In genomic region chr1:63892632-63893395, GRCh38 we compare ENCODE assay signal across 9 cellular contexts.
A peak's percentile ranks its signal among the peaks of the same experiment; 100 is the strongest.
DNase-seq lines count a peak whose midpoint lies in the region; ATAC-seq and TF ChIP-seq lines count a peak whose summit lies in the region.
"Had no signal": no experiment of that assay in that cellular context is flagged by ENCODE, and none has a peak within 500 bp of the region (broad histone marks: within the 10 kb centered on the region; RNA-seq: fewer than 3 reads in every experiment).

No MANE protein-coding gene starts in this region.

- no peaks in the 10 kb centered on the region for H3K9me3 Mint-ChIP-seq in nephron
- H3K9me3 Mint-ChIP-seq in activated T-cell treated with anti-CD3 and anti-CD28 coated beads, Interleukin-2, amount 50 U/mL, for 24 hours: no peaks in the 10 kb centered on the region
- H3K9me3 Mint-ChIP-seq: activated naive CD4-positive, alpha-beta T cell treated with anti-CD3 and anti-CD28 coated beads, Interleukin-2, amount 50 U/mL, for 24 hours had no signal

- H3K36me3 Mint-ChIP-seq in nephron (ENCODE audit: low read depth): peaks cover 23% of the 10 kb centered on the region
- no peaks in the 10 kb centered on the region for H3K36me3 Mint-ChIP-seq in activated T-cell treated with anti-CD3 and anti-CD28 coated beads, Interleukin-2, amount 50 U/mL, for 24 hours (ENCODE audit: low read depth)
- H3K36me3 Mint-ChIP-seq: activated naive CD4-positive, alpha-beta T cell treated with anti-CD3 and anti-CD28 coated beads, Interleukin-2, amount 50 U/mL, for 24 hours had no signal

- TF ChIP-seq CTCF in colonic mucosa (IDR thresholded peaks at IDR 0.05) (no peak), nephron (IDR thresholded peaks at IDR 0.05; ENCODE audit: unreplicated experiment in 3 of 3) (no peak)

- peak overlapping the region; percentile 5 for H3K27ac ChIP-seq in colonic mucosa

- no peaks in the 10 kb centered on the region for H3K9me3 ChIP-seq in colonic mucosa

- H3K9ac ChIP-seq in colonic mucosa (ENCODE audit: low read depth in 2 of 2, low read length in 2 of 2): no peak overlapping the region

- H3K4me1 ChIP-seq in colonic mucosa: no peaks in the 10 kb centered on the region

- H3K4me3 ChIP-seq in colonic mucosa: no peak overlapping the region

- intact Hi-C loops in Right ventricle myocardium inferior (cut with DNase I): no loop called here
- intact Hi-C loops in cardiac septum (cut with DNase I): no loop called here
- intact Hi-C loops in colonic mucosa (cut with DNase I): no loop called here

- peak overlapping the region in 2 of 3 experiments; percentile 17 to 29 for H3K27ac Mint-ChIP-seq in nephron
- H3K27ac Mint-ChIP-seq in activated T-cell treated with anti-CD3 and anti-CD28 coated beads, Interleukin-2, amount 50 U/mL, for 24 hours: no peak overlapping the region
- H3K27ac Mint-ChIP-seq: activated naive CD4-positive, alpha-beta T cell treated with anti-CD3 and anti-CD28 coated beads, Interleukin-2, amount 50 U/mL, for 24 hours had no signal

- no peaks in the 10 kb centered on the region for H3K27me3 Mint-ChIP-seq in nephron (ENCODE audit: low read depth)
- H3K27me3 Mint-ChIP-seq in activated T-cell treated with anti-CD3 and anti-CD28 coated beads, Interleukin-2, amount 50 U/mL, for 24 hours: peaks cover 15% of the 10 kb centered on the region

- peak; percentile 74 for ATAC-seq in Right ventricle myocardium inferior
- peak; percentile 100 for ATAC-seq in HG02798 (IDR thresholded peaks at IDR 0.05; ENCODE audit: poor library complexity, unreplicated experiment)

- H3K4me1 Mint-ChIP-seq in nephron: peaks cover 19% of the 10 kb centered on the region
- H3K4me1 Mint-ChIP-seq in activated T-cell treated with anti-CD3 and anti-CD28 coated beads, Interleukin-2, amount 50 U/mL, for 24 hours (ENCODE audit: low read depth): no peaks in the 10 kb centered on the region
- H3K4me1 Mint-ChIP-seq: activated naive CD4-positive, alpha-beta T cell treated with anti-CD3 and anti-CD28 coated beads, Interleukin-2, amount 50 U/mL, for 24 hours had no signal

- H3K36me3 ChIP-seq in colonic mucosa: no peaks in the 10 kb centered on the region

- no peak overlapping the region for H3K4me3 Mint-ChIP-seq in nephron
- H3K4me3 Mint-ChIP-seq in activated T-cell treated with anti-CD3 and anti-CD28 coated beads, Interleukin-2, amount 50 U/mL, for 24 hours: no peak overlapping the region
- H3K4me3 Mint-ChIP-seq: activated naive CD4-positive, alpha-beta T cell treated with anti-CD3 and anti-CD28 coated beads, Interleukin-2, amount 50 U/mL, for 24 hours had no signal

- no peaks in the 10 kb centered on the region for H3K27me3 ChIP-seq in colonic mucosa

- DNase-seq in Right ventricle myocardium inferior (ENCODE audit: missing footprints) (no peak), cardiac septum (ENCODE audit: low spot score) (no peak), NCI-H2171 treated with DMSO at 0.1 percent for 48 hours (lab: John Stamatoyannopoulos, UW) (peak; percentile 69), colonic mucosa (no peak), RKO (ENCODE audit: low spot score) (no peak)
- no peak for DNase-seq in activated T-cell treated with anti-CD3 and anti-CD28 coated beads, Interleukin-2, amount 50 U/mL, for 24 hours
